In genomic region chr18:36295214-36295613, GRCh38 we compare ENCODE assay signal across 1 cellular context.
TF ChIP-seq lines count a peak whose summit lies in the region.

No MANE protein-coding gene starts in this region.

TF ChIP-seq in H1, 55 proteins besides CTCF, POLR2A, EP300 and RAD21 (continued from another document):
- TF ChIP-seq EZH2 (IDR thresholded peaks at IDR 0.05; ENCODE audit: low read depth, low read length, severe bottlenecking), result peak; percentile 1
- 0 out of 2 replicates have a peak, but pooled peaks have one; percentile 12 for TF ChIP-seq SUZ12 (IDR thresholded peaks at IDR 0.05; ENCODE audit: low read length)
- no peak for TF ChIP-seq MAX (IDR thresholded peaks at IDR 0.05)
- TF ChIP-seq TCF12 (IDR thresholded peaks at IDR 0.05; ENCODE audit: low read depth, low read length), result no peak
- no peak for TF ChIP-seq CREB1 (IDR thresholded peaks at IDR 0.05)
TF ChIP-seq in H1: peak in this region for 2.
